18 cellular contexts compared by ENCODE assay signal in genomic region chr3:180932819-180933218, GRCh38.
"Had no signal": no experiment of that assay in that cellular context is flagged by ENCODE, and none has a peak within 500 bp of the region (broad histone marks: within the 10 kb centered on the region; RNA-seq: fewer than 3 reads in every experiment).

No MANE protein-coding gene starts in this region.

- H3K27ac Mint-ChIP-seq: activated naive CD4-positive, alpha-beta T cell treated with anti-CD3 and anti-CD28 coated beads, Interleukin-2, amount 10 ng/mL, durations not matched to agents 7 days and 5 days; dendritic cell treated with granulocyte-macrophage colony-stimulating factor and Interleukin-4, amounts not matched to agents 40 ng/mL and 50 ng/mL, for 4 days had no signal

- DNase-seq: activated CD4-positive, alpha-beta T cell treated with anti-CD3 and anti-CD28 coated beads for 1 hour; activated effector memory CD4-positive, alpha-beta T cell treated with anti-CD3 and anti-CD28 coated beads, Interleukin-2, amount 50 U/mL, for 16 hours; activated naive CD4-positive, alpha-beta T cell treated with anti-CD3 and anti-CD28 coated beads, Interleukin-2, amount 10 ng/mL, durations not matched to agents 7 days and 5 days; anterior cingulate cortex; body of pancreas; caudate nucleus; effector CD4-positive, alpha-beta T cell; foreskin fibroblast; immature natural killer cell; left lung; nephron progenitor cell; nucleus accumbens; stimulated activated CD4-positive, alpha-beta T cell treated with anti-CD3 and anti-CD28 coated beads, Interleukin-4, amount 100 ng/mL, for 24 hours; stimulated activated naive CD8-positive, alpha-beta T cell treated with anti-CD3 and anti-CD28 coated beads, Interleukin-15, Interleukin-2, amounts not matched to agents 100 U/mL and 50 U/mL, for 24 hours; T-cell; upper lobe of left lung; WERI-Rb-1 had no signal

- H3K27me3 Mint-ChIP-seq: activated naive CD4-positive, alpha-beta T cell treated with anti-CD3 and anti-CD28 coated beads, Interleukin-2, amount 10 ng/mL, durations not matched to agents 7 days and 5 days; dendritic cell treated with granulocyte-macrophage colony-stimulating factor and Interleukin-4, amounts not matched to agents 40 ng/mL and 50 ng/mL, for 4 days; T-cell had no signal

- H3K4me3 Mint-ChIP-seq: activated naive CD4-positive, alpha-beta T cell treated with anti-CD3 and anti-CD28 coated beads, Interleukin-2, amount 10 ng/mL, durations not matched to agents 7 days and 5 days; dendritic cell treated with granulocyte-macrophage colony-stimulating factor and Interleukin-4, amounts not matched to agents 40 ng/mL and 50 ng/mL, for 4 days; nephron progenitor cell; T-cell had no signal

- H3K9me3 Mint-ChIP-seq: activated naive CD4-positive, alpha-beta T cell treated with anti-CD3 and anti-CD28 coated beads, Interleukin-2, amount 10 ng/mL, durations not matched to agents 7 days and 5 days; dendritic cell treated with granulocyte-macrophage colony-stimulating factor and Interleukin-4, amounts not matched to agents 40 ng/mL and 50 ng/mL, for 4 days; immature natural killer cell; T-cell had no signal

- ATAC-seq: body of pancreas; left lung; stimulated activated naive CD8-positive, alpha-beta T cell treated with anti-CD3 and anti-CD28 coated beads, Interleukin-15, Interleukin-2, amounts not matched to agents 100 U/mL and 50 U/mL, for 24 hours; T-cell had no signal
